In genomic region chr9:21568484-21568883, GRCh38 we compare ENCODE assay signal across 20 cellular contexts.
DNase-seq lines count a peak whose midpoint lies in the region; ATAC-seq, FAIRE-seq and TF ChIP-seq lines count a peak whose summit lies in the region.
"Had no signal": no experiment of that assay in that cellular context is flagged by ENCODE, and none has a peak within 500 bp of the region (broad histone marks: within the 10 kb centered on the region; RNA-seq: fewer than 3 reads in every experiment).

No MANE protein-coding gene starts in this region.

- CTCF ChIA-PET in A549 (lab: Yijun Ruan, JAX): interaction anchor here (0.7 to 1.8 kb wide), 4 partner anchors 8 to 220 kb away, joined by 3 to 5 read pairs (median 4); no protein-coding TSS in a partner anchor

- H3K4me1 ChIP-seq in A549: peaks cover 96% of the 10 kb centered on the region
- H3K4me1 ChIP-seq in RWPE2 (ENCODE audit: insufficient read depth, poor library complexity, severe bottlenecking): peaks cover 89% of the 10 kb centered on the region
- H3K4me1 ChIP-seq: BE2C; BLaER1 treated with 17β-estradiol and CSF1 and Interleukin-3, amounts not matched to agents 10 nM and 100 nM had no signal

- POLR2A ChIA-PET in A549 (lab: Yijun Ruan, JAX): interaction anchor here (1.0 to 2.8 kb wide), 6 partner anchors 8 to 23 kb away, joined by 5 to 21 read pairs (median 7); no protein-coding TSS in a partner anchor

- H3K4me2 ChIP-seq in A549: peak overlapping the region; percentile 95
- H3K4me2 ChIP-seq: BLaER1 treated with 17β-estradiol and CSF1 and Interleukin-3, amounts not matched to agents 10 nM and 100 nM; GM23338 had no signal

- peaks cover 42% of the 10 kb centered on the region for H3K36me3 ChIP-seq in RWPE2 (ENCODE audit: low read depth)
- H3K36me3 ChIP-seq: BE2C; BLaER1 treated with 17β-estradiol and CSF1 and Interleukin-3, amounts not matched to agents 10 nM and 100 nM had no signal

- no peaks in the 10 kb centered on the region for H3K27me3 ChIP-seq in RWPE2 (ENCODE audit: insufficient read depth, poor library complexity, severe bottlenecking)
- H3K27me3 ChIP-seq: BLaER1 treated with 17β-estradiol and CSF1 and Interleukin-3, amounts not matched to agents 10 nM and 100 nM had no signal

- H3K27ac ChIP-seq in A549: peak overlapping the region; percentile 84 to 94
- H3K27ac ChIP-seq in RWPE2 (ENCODE audit: poor library complexity, severe bottlenecking): peak overlapping the region; percentile 98
- H3K27ac ChIP-seq: 22Rv1; BLaER1 treated with 17β-estradiol and CSF1 and Interleukin-3, amounts not matched to agents 10 nM and 100 nM had no signal

- TF ChIP-seq POLR2A in A549 (IDR thresholded peaks at IDR 0.05; ENCODE audit: low read length): no peak

- no peak for TF ChIP-seq RAD21 in A549 (conservative IDR thresholded peaks at IDR 0.05 in 1 of 2, IDR thresholded peaks at IDR 0.05 in 1 of 2)

- WGBS in A549 (ENCODE audit: missing lambda C conversion rate): 4% methylated on average over 3 of the region's 3 CpGs

- H3K9me3 ChIP-seq in A549 (no peaks in the 10 kb centered on the region), RWPE2 (ENCODE audit: severe bottlenecking) (no peaks in the 10 kb centered on the region)
- H3K9me3 ChIP-seq: BE2C; BLaER1 treated with 17β-estradiol and CSF1 and Interleukin-3, amounts not matched to agents 10 nM and 100 nM had no signal

- peak overlapping the region; percentile 7; the same call in 2 of the 3 replicates for H3K4me3 ChIP-seq in A549
- H3K4me3 ChIP-seq in LNCaP clone FGC (ENCODE audit: low read depth, low read length): no peak overlapping the region
- no peak overlapping the region for H3K4me3 ChIP-seq in RWPE2 (ENCODE audit: severe bottlenecking)
- H3K4me3 ChIP-seq: BLaER1 treated with 17β-estradiol and CSF1 and Interleukin-3, amounts not matched to agents 10 nM and 100 nM; GM23338 had no signal

- DNase-seq in A549 (ENCODE audit: low read depth in 1 of 2, low spot score in 1 of 2) (no peak), LNCaP clone FGC (ENCODE audit: low read depth) (peak; percentile 32), RWPE2 (ENCODE audit: low spot score) (no peak), NCI-H1417 treated with DMSO at 0.1 percent for 48 hours (lab: John Stamatoyannopoulos, UW) (no peak), GM19238 (ENCODE audit: insufficient read length, low spot score) (no peak), GM19239 (ENCODE audit: insufficient read length, low spot score) (no peak)
- DNase-seq: ACHN; AML-193; BE2C; CD4-positive, alpha-beta T cell; CD8-positive, alpha-beta memory T cell; DMS53; DMS79 treated with DMSO at 0.1 percent for 48 hours; H9; HFFc6 had no signal

- FAIRE-seq in A549 (lab: Jason Lieb, UNC) (peak; percentile 65), GM19239 (lab: Jason Lieb, UNC) (no peak)
- FAIRE-seq: A204.1, GM12892 had no signal

- ATAC-seq in A549 (no peak), RWPE2 (ENCODE audit: low read depth) (no peak)
- ATAC-seq: GM23338 had no signal

- TF ChIP-seq CTCF in A549 (IDR thresholded peaks at IDR 0.05) (no peak), LNCaP clone FGC (IDR thresholded peaks at IDR 0.05; ENCODE audit: control insufficient read depth, extremely low read depth, insufficient read depth) (no peak), RWPE2 (IDR thresholded peaks at IDR 0.05; ENCODE audit: poor library complexity, severe bottlenecking) (no peak)

- no peak for TF ChIP-seq EP300 in A549 (IDR thresholded peaks at IDR 0.05)

TF ChIP-seq in A549, 52 proteins besides CTCF, POLR2A, EP300 and RAD21:
- no peak for TF ChIP-seq ATOH8 (CRISPR knock-in tag; IDR thresholded peaks at IDR 0.05; ENCODE audit: low read depth)
- TF ChIP-seq GATA3 (IDR thresholded peaks at IDR 0.05; ENCODE audit: borderline replicate concordance): peak; percentile 59; the same call in 1 of the 2 replicates
TF ChIP-seq in A549: peak in this region for 1.
